In the genomic region with DNA sequence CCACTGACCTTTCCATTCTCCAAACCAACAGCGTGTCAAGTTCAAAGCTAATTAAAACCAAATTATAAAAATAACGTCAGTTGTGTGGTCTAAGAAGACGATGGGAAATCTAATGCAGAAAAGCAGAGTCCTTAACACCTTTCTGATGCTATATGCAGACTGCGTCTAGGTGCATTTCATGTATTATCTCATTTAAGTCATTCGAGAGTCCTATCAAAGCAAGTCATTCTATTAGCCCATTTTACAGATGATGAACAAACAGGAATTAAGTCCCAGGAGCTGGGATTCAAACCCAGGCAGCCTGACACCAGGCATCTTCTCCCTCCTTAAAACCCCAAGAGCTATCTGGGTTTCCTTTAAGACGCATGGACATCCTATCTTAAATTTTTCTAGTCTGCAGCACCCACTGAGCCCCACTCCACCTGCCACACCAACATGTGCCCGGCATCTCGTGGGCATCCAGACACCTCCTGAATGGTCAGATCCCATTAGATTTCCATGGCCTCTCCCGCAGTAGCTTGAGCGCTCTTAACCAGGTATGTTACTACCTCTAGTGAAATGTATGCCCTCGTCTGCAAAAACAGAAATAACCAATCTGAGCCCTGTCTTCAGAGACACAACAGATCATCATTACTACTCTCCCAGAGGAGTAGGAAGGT, we compare ENCODE assay signal across 24 cellular contexts.
DNase-seq lines count a peak whose midpoint lies in the region; ATAC-seq and TF ChIP-seq lines count a peak whose summit lies in the region.
"Had no signal": no experiment of that assay in that cellular context is flagged by ENCODE, and none has a peak within 500 bp of the region (broad histone marks: within the 10 kb centered on the region; RNA-seq: fewer than 3 reads in every experiment).

No MANE protein-coding gene starts in this region.

- no peaks in the 10 kb centered on the region for H3K9me3 Mint-ChIP-seq in T-helper 2 cell treated with Interferon-gamma antibody and Interleukin-4, amounts not matched to agents 5 μg/mL and 100 μg/mL, for 36 hours
- H3K9me3 Mint-ChIP-seq in mesothelial cell of epicardium, result no peaks in the 10 kb centered on the region
- H3K9me3 Mint-ChIP-seq in stimulated activated memory B cell treated with anti-CD40 and anti-IgM and Interleukin-4, amounts not matched to agents 10 μg/mL and 1 μg/mL and 100 μg/mL, for 72 hours, result peaks cover 4% of the 10 kb centered on the region
- H3K9me3 Mint-ChIP-seq: CD8-positive, alpha-beta T cell; stimulated activated naive CD8-positive, alpha-beta T cell treated with anti-CD3 and anti-CD28 coated beads, Interleukin-15, amount 100 ng/mL, for 72 hours had no signal

- H3K4me3 Mint-ChIP-seq in T-helper 2 cell treated with Interferon-gamma antibody and Interleukin-4, amounts not matched to agents 5 μg/mL and 100 μg/mL, for 36 hours, result no peak overlapping the region
- H3K4me3 Mint-ChIP-seq in mesothelial cell of epicardium, result no peak overlapping the region
- H3K4me3 Mint-ChIP-seq in stimulated activated memory B cell treated with anti-CD40 and anti-IgM and Interleukin-4, amounts not matched to agents 10 μg/mL and 1 μg/mL and 100 μg/mL, for 72 hours, result no peak overlapping the region
- H3K4me3 Mint-ChIP-seq: activated CD4-positive, alpha-beta memory T cell treated with anti-CD3 and anti-CD28 coated beads, Interleukin-2, amount 10 ng/mL, durations not matched to agents 7 days and 5 days; CD8-positive, alpha-beta T cell; stimulated activated naive CD8-positive, alpha-beta T cell treated with anti-CD3 and anti-CD28 coated beads, Interleukin-15, amount 100 ng/mL, for 72 hours had no signal

- no peak for DNase-seq in T-helper 2 cell treated with Interferon-gamma antibody and Interleukin-4, amounts not matched to agents 5 μg/mL and 100 μg/mL, for 36 hours (ENCODE audit: low spot score)
- DNase-seq in T-helper 2 cell, result no peak
- peak in 1 of 7 donors; percentile 49 for DNase-seq in adrenal gland
- DNase-seq in mesothelial cell of epicardium (ENCODE audit: low spot score in 2 of 2, unreplicated experiment in 2 of 2), result no peak
- no peak for DNase-seq in head of caudate nucleus
- no peak for DNase-seq in brain microvascular endothelial cell
- DNase-seq: 8988T; activated CD4-positive, alpha-beta memory T cell treated with anti-CD3 and anti-CD28 coated beads, Interleukin-2, amount 10 ng/mL, durations not matched to agents 7 days and 5 days; activated CD4-positive, CD25-positive, alpha-beta regulatory T cell; activated gamma-delta T cell treated with Interleukin-2 at 50 U/mL for 16 hours; activated T-cell treated with anti-CD3 and anti-CD28 coated beads for 4 hours; CD8-positive, alpha-beta T cell; colonic mucosa; esophagus squamous epithelium; GDM1; NCI-H1436; nucleus accumbens; stimulated activated naive CD8-positive, alpha-beta T cell treated with anti-CD3 and anti-CD28 coated beads, Interleukin-15, amount 100 ng/mL, for 72 hours; T1000 had no signal

- H3K36me3 Mint-ChIP-seq in T-helper 2 cell treated with Interferon-gamma antibody and Interleukin-4, amounts not matched to agents 5 μg/mL and 100 μg/mL, for 36 hours (ENCODE audit: low read depth), result no peaks in the 10 kb centered on the region
- peaks cover 11% of the 10 kb centered on the region for H3K36me3 Mint-ChIP-seq in mesothelial cell of epicardium
- H3K36me3 Mint-ChIP-seq in stimulated activated memory B cell treated with anti-CD40 and anti-IgM and Interleukin-4, amounts not matched to agents 10 μg/mL and 1 μg/mL and 100 μg/mL, for 72 hours, result peaks cover 15% of the 10 kb centered on the region
- H3K36me3 Mint-ChIP-seq: CD8-positive, alpha-beta T cell had no signal

- H3K27me3 ChIP-seq in adrenal gland (no peaks in the 10 kb centered on the region), brain microvascular endothelial cell (replicated peaks) (no peaks in the 10 kb centered on the region)
- H3K27me3 ChIP-seq: colonic mucosa, esophagus squamous epithelium, tibial nerve had no signal

- H3K4me1 ChIP-seq in adrenal gland (replicated peaks in 1 of 2), result peaks cover 30 to 68% of the 10 kb centered on the region in 2 donors

- H3K4me3 ChIP-seq in adrenal gland, result no peak overlapping the region
- H3K4me3 ChIP-seq in brain microvascular endothelial cell (ENCODE audit: low read depth, low read length), result no peak overlapping the region
- H3K4me3 ChIP-seq: colonic mucosa, esophagus squamous epithelium, K562, tibial nerve had no signal

- 78 to 82% (median 79%) methylated on average over 11 of the region's 11 CpGs for WGBS in adrenal gland, 4 donors

- TF ChIP-seq CTCF in adrenal gland (IDR thresholded peaks at IDR 0.05) (no peak), mesothelial cell of epicardium (IDR thresholded peaks at IDR 0.05; ENCODE audit: unreplicated experiment) (no peak), brain microvascular endothelial cell (IDR thresholded peaks at IDR 0.05; ENCODE audit: low read depth, low read length, missing control alignments) (no peak)

- peaks cover 15% of the 10 kb centered on the region for H3K4me1 Mint-ChIP-seq in T-helper 2 cell treated with Interferon-gamma antibody and Interleukin-4, amounts not matched to agents 5 μg/mL and 100 μg/mL, for 36 hours (ENCODE audit: low read depth)
- H3K4me1 Mint-ChIP-seq in mesothelial cell of epicardium, result peaks cover 61% of the 10 kb centered on the region
- peaks cover 25% of the 10 kb centered on the region for H3K4me1 Mint-ChIP-seq in stimulated activated memory B cell treated with anti-CD40 and anti-IgM and Interleukin-4, amounts not matched to agents 10 μg/mL and 1 μg/mL and 100 μg/mL, for 72 hours
- H3K4me1 Mint-ChIP-seq: stimulated activated naive CD8-positive, alpha-beta T cell treated with anti-CD3 and anti-CD28 coated beads, Interleukin-15, amount 100 ng/mL, for 72 hours had no signal

- no peak for TF ChIP-seq POLR2A in adrenal gland (IDR thresholded peaks at IDR 0.05)

- H3K36me3 ChIP-seq in adrenal gland (replicated peaks in 1 of 2) (no peaks in the 10 kb centered on the region), brain microvascular endothelial cell (replicated peaks) (no peaks in the 10 kb centered on the region)
- H3K36me3 ChIP-seq: colonic mucosa, esophagus squamous epithelium, tibial nerve had no signal

- intact Hi-C loops in adrenal gland (cut with DNase I), result no loop called here
- intact Hi-C loops in head of caudate nucleus (cut with DNase I), result no loop called here

- in situ Hi-C loops in brain microvascular endothelial cell (cut with HindIII; ENCODE audit: low pct_ligation_motif_present, low sequenced_read_pairs), result no loop called here

- no peak for ATAC-seq in stimulated activated memory B cell treated with anti-CD40 and anti-IgM and Interleukin-4, amounts not matched to agents 10 μg/mL and 1 μg/mL and 100 μg/mL, for 72 hours
- ATAC-seq in HG03342 (IDR thresholded peaks at IDR 0.05; ENCODE audit: unreplicated experiment), result no peak
- ATAC-seq: CD8-positive, alpha-beta T cell; K562; SK-N-SH treated with all-trans-retinoic acid at 6 μM for 48 hours had no signal

- peak overlapping the region; percentile 45 for H3K27ac Mint-ChIP-seq in T-helper 2 cell treated with Interferon-gamma antibody and Interleukin-4, amounts not matched to agents 5 μg/mL and 100 μg/mL, for 36 hours
- peak overlapping the region; percentile 90 for H3K27ac Mint-ChIP-seq in mesothelial cell of epicardium
- H3K27ac Mint-ChIP-seq in stimulated activated memory B cell treated with anti-CD40 and anti-IgM and Interleukin-4, amounts not matched to agents 10 μg/mL and 1 μg/mL and 100 μg/mL, for 72 hours, result peak overlapping the region; percentile 45
- H3K27ac Mint-ChIP-seq: activated CD4-positive, alpha-beta memory T cell treated with anti-CD3 and anti-CD28 coated beads, Interleukin-2, amount 10 ng/mL, durations not matched to agents 7 days and 5 days; CD8-positive, alpha-beta T cell had no signal

- no peaks in the 10 kb centered on the region for H3K9me3 ChIP-seq in adrenal gland (replicated peaks in 1 of 3)
- H3K9me3 ChIP-seq: colonic mucosa, esophagus squamous epithelium, tibial nerve had no signal

- H3K27me3 Mint-ChIP-seq in T-helper 2 cell treated with Interferon-gamma antibody and Interleukin-4, amounts not matched to agents 5 μg/mL and 100 μg/mL, for 36 hours (ENCODE audit: low read depth), result peaks cover 8% of the 10 kb centered on the region
- no peaks in the 10 kb centered on the region for H3K27me3 Mint-ChIP-seq in mesothelial cell of epicardium (ENCODE audit: low read depth)
- no peaks in the 10 kb centered on the region for H3K27me3 Mint-ChIP-seq in stimulated activated memory B cell treated with anti-CD40 and anti-IgM and Interleukin-4, amounts not matched to agents 10 μg/mL and 1 μg/mL and 100 μg/mL, for 72 hours
- H3K27me3 Mint-ChIP-seq: activated CD4-positive, alpha-beta memory T cell treated with anti-CD3 and anti-CD28 coated beads, Interleukin-2, amount 10 ng/mL, durations not matched to agents 7 days and 5 days had no signal

- H3K27ac ChIP-seq in adrenal gland (peak overlapping the region in 3 of 5 donors; percentile 41 to 66 (median 55)), brain microvascular endothelial cell (no peak overlapping the region)
- H3K27ac ChIP-seq: colonic mucosa had no signal
